ENCODE assay signal across 22 cellular contexts in the genomic region with DNA sequence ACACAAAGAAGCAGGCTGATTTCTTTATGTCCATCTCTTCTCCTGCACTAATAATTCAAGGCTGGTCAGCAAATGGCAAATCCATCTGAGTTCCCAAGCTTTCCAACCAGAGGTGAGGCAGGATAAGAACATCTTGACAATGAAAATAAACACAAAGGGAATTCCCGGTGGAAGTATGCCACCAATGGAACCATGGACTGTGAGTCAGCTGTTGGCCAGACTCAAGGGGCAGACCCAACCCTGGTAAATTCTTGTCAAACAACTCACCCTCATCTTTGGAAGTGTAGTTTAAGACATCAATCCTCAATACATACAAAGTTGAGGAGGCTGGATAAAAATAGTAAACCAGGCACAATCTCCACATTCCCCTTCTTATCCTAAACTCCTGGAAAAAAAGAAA.
DNase-seq lines count a peak whose midpoint lies in the region; ATAC-seq and TF ChIP-seq lines count a peak whose summit lies in the region.
"Had no signal": no experiment of that assay in that cellular context is flagged by ENCODE, and none has a peak within 500 bp of the region (broad histone marks: within the 10 kb centered on the region; RNA-seq: fewer than 3 reads in every experiment).

No MANE protein-coding gene starts in this region.

- H2AK5ac ChIP-seq in IMR-90 (ENCODE audit: low read depth, low read length) (no peak overlapping the region), mesenchymal stem cell (ENCODE audit: low read length, severe bottlenecking) (no peak overlapping the region)

- H3K79me2 ChIP-seq in smooth muscle cell (ENCODE audit: low read depth): no peaks in the 10 kb centered on the region

- H3K27me3 ChIP-seq in BLaER1: no peaks in the 10 kb centered on the region
- H3K27me3 ChIP-seq in IMR-90 (ENCODE audit: control insufficient read depth, insufficient read depth, low read length): no peaks in the 10 kb centered on the region
- no peaks in the 10 kb centered on the region for H3K27me3 ChIP-seq in mesenchymal stem cell (ENCODE audit: control insufficient read depth in 1 of 2, insufficient read depth in 1 of 2, low read length in 2 of 2)
- no peaks in the 10 kb centered on the region for H3K27me3 ChIP-seq in smooth muscle cell (ENCODE audit: low read depth)
- H3K27me3 ChIP-seq: sigmoid colon, testis had no signal

- H3K18ac ChIP-seq in IMR-90 (ENCODE audit: low read depth, low read length) (no peak overlapping the region), mesenchymal stem cell (ENCODE audit: low read depth in 1 of 2, low read length in 2 of 2) (no peak overlapping the region)

- dilution Hi-C loops in IMR-90 (cut with HindIII; ENCODE audit: low sequenced_read_pairs, unreplicated experiment): no loop called here

- H3K9me1 ChIP-seq in IMR-90 (ENCODE audit: insufficient read depth, low read length): no peaks in the 10 kb centered on the region

- ATAC-seq in IMR-90 (ENCODE audit: low read depth): no peak
- ATAC-seq in HG02884 (IDR thresholded peaks at IDR 0.05; ENCODE audit: unreplicated experiment): no peak
- ATAC-seq: CD8-positive, alpha-beta T cell; HCT116; left colon; stimulated activated effector memory CD8-positive, alpha-beta T cell treated with anti-CD3 and anti-CD28 coated beads, Interleukin-12 subunit alpha, Interleukin-12 subunit beta, amount 100 ng/mL, for 72 hours had no signal

- H3K4me2 ChIP-seq in BLaER1: peak overlapping the region; percentile 64; the same call in 1 of the 2 replicates
- no peak overlapping the region for H3K4me2 ChIP-seq in IMR-90 (ENCODE audit: low read depth, low read length)
- H3K4me2 ChIP-seq in mesenchymal stem cell (ENCODE audit: low read length, poor library complexity, severe bottlenecking): no peak overlapping the region
- no peak overlapping the region for H3K4me2 ChIP-seq in smooth muscle cell

- H3F3A ChIP-seq in smooth muscle cell (ENCODE audit: low read depth): no peaks in the 10 kb centered on the region

- DNase-seq in IMR-90: peak; percentile 31
- peak; percentile 53 for DNase-seq in epithelial cell of esophagus (ENCODE audit: low read depth)
- DNase-seq in mesenchymal stem cell: peak; percentile 8
- DNase-seq in GM10266 (ENCODE audit: extremely low spot score): no peak
- no peak for DNase-seq in RPMI8226
- no peak for DNase-seq in smooth muscle cell (lab: John Stamatoyannopoulos, UW; ENCODE audit: unreplicated experiment)
- DNase-seq: activated CD4-positive, alpha-beta T cell treated with anti-CD3 and anti-CD28 coated beads, Interleukin-2, amount 50 U/mL, for 1 hour; activated naive CD8-positive, alpha-beta T cell treated with anti-CD3 and anti-CD28 coated beads, Interleukin-2, amount 10 ng/mL, durations not matched to agents 7 days and 5 days; CD8-positive, alpha-beta T cell; DMS79 treated with DMSO at 0.1 percent for 48 hours; left colon; midbrain; NCI-H1694; NCI-H2171 treated with DMSO at 0.1 percent for 48 hours; NCI-H526 treated with DMSO at 0.1 percent for 48 hours; SIG-M5; sigmoid colon; testis had no signal

- no peak overlapping the region for H2AFZ ChIP-seq in IMR-90 (replicated peaks; ENCODE audit: low read length, poor library complexity)
- H2AFZ ChIP-seq in mesenchymal stem cell (ENCODE audit: low read depth, low read length): no peak overlapping the region
- H2AFZ ChIP-seq in smooth muscle cell (ENCODE audit: low read depth): no peak overlapping the region

- intact Hi-C loops in IMR-90 (cut with micrococcal nuclease): no loop called here

- TF ChIP-seq POLR2A in IMR-90 (IDR thresholded peaks at IDR 0.05; ENCODE audit: low read depth, low read length): no peak

- H2BK20ac ChIP-seq in IMR-90 (ENCODE audit: low read depth, low read length): no peak overlapping the region

- in situ Hi-C loops in IMR-90 (cut with MboI; ENCODE audit: low sequenced_read_pairs): loop anchor here (5.0 to 25.0 kb wide), 2 partner anchors 373 to 763 kb away; no protein-coding TSS in a partner anchor

- POLR2A ChIA-PET in IMR-90 (lab: Charles Lee; ENCODE audit: unreplicated experiment): no interaction called here

- no CpG with 5 or more reads among the region's 1 CpG for WGBS in IMR-90 (ENCODE audit: extremely low coverage in 2 of 2, insufficient read length in 1 of 2), 2 experiments
- WGBS in mesenchymal stem cell: 30% methylated on average over 1 of the region's 1 CpG
- WGBS in smooth muscle cell (ENCODE audit: low lambda C conversion rate): 26% methylated on average over 1 of the region's 1 CpG

- H3K23ac ChIP-seq in IMR-90 (ENCODE audit: low read depth, low read length) (no peak overlapping the region), mesenchymal stem cell (ENCODE audit: low read length in 2 of 2) (no peak overlapping the region)

- no peak for TF ChIP-seq CTCF in IMR-90 (conservative IDR thresholded peaks at IDR 0.05; ENCODE audit: low read depth, low read length)
- no peak for TF ChIP-seq CTCF in epithelial cell of esophagus (IDR thresholded peaks at IDR 0.05; ENCODE audit: insufficient read depth, low read depth, low read length, missing control alignments)
- no peak for TF ChIP-seq CTCF in GM10266 (IDR thresholded peaks at IDR 0.05; ENCODE audit: control insufficient read depth, insufficient read depth, low read depth, missing control alignments)
- TF ChIP-seq CTCF in smooth muscle cell (IDR thresholded peaks at IDR 0.05; ENCODE audit: borderline replicate concordance, insufficient read depth, poor library complexity, severe bottlenecking): no peak

- H4K91ac ChIP-seq in IMR-90 (ENCODE audit: insufficient read depth, low read depth, low read length): no peak overlapping the region
- H4K91ac ChIP-seq in mesenchymal stem cell (ENCODE audit: low read length): no peak overlapping the region

- H2BK12ac ChIP-seq in mesenchymal stem cell (ENCODE audit: low read length in 2 of 2): no peak overlapping the region

- H2BK120ac ChIP-seq in IMR-90 (ENCODE audit: low read depth, low read length) (no peak overlapping the region), mesenchymal stem cell (ENCODE audit: low read depth, low read length) (no peak overlapping the region)

- H4K5ac ChIP-seq in IMR-90 (ENCODE audit: low read depth, low read length): no peak overlapping the region

- H4K20me1 ChIP-seq in BLaER1 (no peaks in the 10 kb centered on the region), IMR-90 (ENCODE audit: insufficient read depth, low read length) (no peaks in the 10 kb centered on the region), smooth muscle cell (ENCODE audit: low read depth) (no peaks in the 10 kb centered on the region)

- peaks cover 35% of the 10 kb centered on the region for H3K4me1 ChIP-seq in BLaER1
- no peaks in the 10 kb centered on the region for H3K4me1 ChIP-seq in IMR-90 (ENCODE audit: control insufficient read depth, insufficient read depth, low read length)
- no peaks in the 10 kb centered on the region for H3K4me1 ChIP-seq in mesenchymal stem cell (ENCODE audit: control insufficient read depth, insufficient read depth, low read depth, low read length)
- no peaks in the 10 kb centered on the region for H3K4me1 ChIP-seq in smooth muscle cell (ENCODE audit: low read depth)
- H3K4me1 ChIP-seq: testis had no signal

- no peak overlapping the region for H2BK15ac ChIP-seq in IMR-90 (ENCODE audit: low read depth, low read length)
- H2BK15ac ChIP-seq in mesenchymal stem cell (ENCODE audit: low read depth, poor library complexity, severe bottlenecking): no peak overlapping the region

- H3K9me3 ChIP-seq in BLaER1 (peaks cover 12% of the 10 kb centered on the region; the same call in 1 of the 2 replicates), IMR-90 (ENCODE audit: control insufficient read depth, insufficient read depth, low read length) (no peaks in the 10 kb centered on the region), mesenchymal stem cell (ENCODE audit: control insufficient read depth, low read length) (no peaks in the 10 kb centered on the region), smooth muscle cell (replicated peaks; ENCODE audit: low read depth) (no peaks in the 10 kb centered on the region)
- H3K9me3 ChIP-seq: sigmoid colon, testis had no signal

- H3K56ac ChIP-seq in IMR-90 (ENCODE audit: extremely low read depth, insufficient read depth, low read length): no peak overlapping the region

- H2BK5ac ChIP-seq in IMR-90 (ENCODE audit: low read depth, low read length, poor library complexity, severe bottlenecking) (no peak overlapping the region), mesenchymal stem cell (ENCODE audit: low read depth, low read length, poor library complexity, severe bottlenecking) (no peak overlapping the region)

- H3K79me1 ChIP-seq in IMR-90 (ENCODE audit: low read depth in 1 of 2, low read length in 2 of 2) (no peaks in the 10 kb centered on the region), mesenchymal stem cell (replicated peaks; ENCODE audit: low read length, poor library complexity, severe bottlenecking) (no peaks in the 10 kb centered on the region)

- H3K36me3 ChIP-seq in BLaER1: no peaks in the 10 kb centered on the region
- no peaks in the 10 kb centered on the region for H3K36me3 ChIP-seq in IMR-90 (ENCODE audit: control insufficient read depth, insufficient read depth, low read length)
- no peaks in the 10 kb centered on the region for H3K36me3 ChIP-seq in mesenchymal stem cell (ENCODE audit: control insufficient read depth in 1 of 2, insufficient read depth in 2 of 2, low read depth in 1 of 2, low read length in 2 of 2)
- H3K36me3 ChIP-seq in smooth muscle cell (ENCODE audit: low read depth): no peaks in the 10 kb centered on the region
- H3K36me3 ChIP-seq: sigmoid colon had no signal

- H3K14ac ChIP-seq in IMR-90 (replicated peaks; ENCODE audit: low read depth, low read length) (no peak overlapping the region), mesenchymal stem cell (ENCODE audit: low read length in 2 of 2) (no peak overlapping the region)

- H3K27ac ChIP-seq in BLaER1 (no peak overlapping the region), IMR-90 (ENCODE audit: insufficient read depth, low read length) (no peak overlapping the region), mesenchymal stem cell (ENCODE audit: low read length, poor library complexity, severe bottlenecking) (no peak overlapping the region), smooth muscle cell (ENCODE audit: low read depth) (no peak overlapping the region)
- H3K27ac ChIP-seq: sigmoid colon, testis had no signal

- no peak overlapping the region for H3K4ac ChIP-seq in IMR-90 (ENCODE audit: low read depth, low read length)
- H3K4ac ChIP-seq in mesenchymal stem cell (ENCODE audit: low read depth in 1 of 2, low read length in 2 of 2): no peak overlapping the region

- CTCF ChIA-PET in IMR-90 (lab: Yijun Ruan, JAX): interaction anchor here (0.6 kb wide), 1 partner anchor 366 kb away, joined by 3 read pairs; no protein-coding TSS in a partner anchor

- H2AK9ac ChIP-seq in IMR-90 (replicated peaks; ENCODE audit: low read depth, low read length, poor library complexity): no peak overlapping the region

- TF ChIP-seq RAD21 in IMR-90 (IDR thresholded peaks at IDR 0.05; ENCODE audit: low read length): no peak

- H3K9ac ChIP-seq in BLaER1: no peak overlapping the region
- no peak overlapping the region for H3K9ac ChIP-seq in IMR-90 (ENCODE audit: low read depth, low read length)
- no peak overlapping the region for H3K9ac ChIP-seq in mesenchymal stem cell (ENCODE audit: low read length)
- H3K9ac ChIP-seq in smooth muscle cell (ENCODE audit: low read depth): no peak overlapping the region

- H4K8ac ChIP-seq in IMR-90 (ENCODE audit: low read depth in 2 of 2, low read length in 2 of 2) (no peak overlapping the region), mesenchymal stem cell (ENCODE audit: low read length) (no peak overlapping the region)

- H3K4me3 ChIP-seq in BLaER1: no peak overlapping the region
- H3K4me3 ChIP-seq in IMR-90 (ENCODE audit: insufficient read depth, low read depth, low read length): no peak overlapping the region
- H3K4me3 ChIP-seq in epithelial cell of esophagus (ENCODE audit: low read length): no peak overlapping the region
- no peak overlapping the region for H3K4me3 ChIP-seq in mesenchymal stem cell (ENCODE audit: insufficient read depth in 1 of 2, low read depth in 1 of 2, low read length in 2 of 2)
- no peak overlapping the region for H3K4me3 ChIP-seq in smooth muscle cell
- H3K4me3 ChIP-seq: sigmoid colon, testis had no signal

- no TSS peak for BruUV-seq in IMR-90 (replicated peaks; lab: Mats Ljungman, UMichigan)

Comparison
In these comparisons a context has a peak if more than half of its experiments do, and no peak if none do; other contexts are left out.
1. DNase-seq: peak in IMR-90 (single experiment), epithelial cell of esophagus (single experiment) and mesenchymal stem cell (single experiment); none in GM10266 (single experiment), RPMI8226 (single experiment) and smooth muscle cell (single experiment).